1 cellular context compared by ENCODE assay signal in genomic region chr15:84600331-84600686, GRCh38.
TF ChIP-seq lines count a peak whose summit lies in the region.

No MANE protein-coding gene starts in this region.

TF ChIP-seq in IMR-90, 13 proteins besides CTCF, POLR2A, EP300 and RAD21:
- TF ChIP-seq BHLHE40 (IDR thresholded peaks at IDR 0.05; ENCODE audit: low read depth, low read length) (0 out of 2 replicates have a peak, but pooled peaks have one; percentile 4), MXI1 (IDR thresholded peaks at IDR 0.05; ENCODE audit: borderline replicate concordance, low read depth, low read length) (peak; percentile 99), CEBPB (IDR thresholded peaks at IDR 0.05; ENCODE audit: low read depth, low read length) (no peak)
- TF ChIP-seq, protein P1, sequence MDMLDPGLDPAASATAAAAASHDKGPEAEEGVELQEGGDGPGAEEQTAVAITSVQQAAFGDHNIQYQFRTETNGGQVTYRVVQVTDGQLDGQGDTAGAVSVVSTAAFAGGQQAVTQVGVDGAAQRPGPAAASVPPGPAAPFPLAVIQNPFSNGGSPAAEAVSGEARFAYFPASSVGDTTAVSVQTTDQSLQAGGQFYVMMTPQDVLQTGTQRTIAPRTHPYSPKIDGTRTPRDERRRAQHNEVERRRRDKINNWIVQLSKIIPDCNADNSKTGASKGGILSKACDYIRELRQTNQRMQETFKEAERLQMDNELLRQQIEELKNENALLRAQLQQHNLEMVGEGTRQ (IDR thresholded peaks at IDR 0.05; ENCODE audit: low read depth, low read length), result peak; percentile 61
